Comparison of ENCODE assay signal across 8 cellular contexts in genomic region chr3:150409527-150410310, GRCh38. TPM values are rescaled to one million over a fixed set of nuclear protein-coding genes. Genes with fewer than 3 reads are reported as not detected.
DNase-seq lines count a peak whose midpoint lies in the region; ATAC-seq and TF ChIP-seq lines count a peak whose summit lies in the region.

No MANE protein-coding gene starts in this region.

- H3K4me3 Mint-ChIP-seq in stimulated activated naive B cell treated with anti-CD40 and anti-IgM and Interleukin-4, amounts not matched to agents 10 μg/mL and 1 μg/mL and 100 μg/mL, for 72 hours, result peak overlapping the region; percentile 92 to 94

- ATAC-seq in GM18861 (IDR thresholded peaks at IDR 0.05; ENCODE audit: unreplicated experiment) (peak; percentile 38), HG03159 (IDR thresholded peaks at IDR 0.05; ENCODE audit: unreplicated experiment) (peak; percentile 29)
- ATAC-seq in stimulated activated naive B cell treated with anti-CD40 and anti-IgM and Interleukin-4, amounts not matched to agents 10 μg/mL and 1 μg/mL and 100 μg/mL, for 72 hours (replicated peaks), result peak; percentile 28 to 29

- no peaks in the 10 kb centered on the region for H3K4me1 ChIP-seq in esophagus (ENCODE audit: control insufficient read depth in 2 of 2, insufficient read depth in 2 of 2, low read length in 1 of 2)
- H3K4me1 ChIP-seq in muscle layer of colon (ENCODE audit: insufficient read depth, low read length), result peaks cover 17% of the 10 kb centered on the region

- H3K4me1 Mint-ChIP-seq in stimulated activated naive B cell treated with anti-CD40 and anti-IgM and Interleukin-4, amounts not matched to agents 10 μg/mL and 1 μg/mL and 100 μg/mL, for 72 hours, result peaks cover 9 to 37% of the 10 kb centered on the region in 2 donors

- DNase-seq in AG10803 (ENCODE audit: low read depth) (peak; percentile 50), NOMO-1 (lab: John Stamatoyannopoulos, UW; ENCODE audit: unreplicated experiment in 2 of 2) (peak; percentile 85 to 89), activated T-cell treated with anti-CD3 and anti-CD28 coated beads for 48 hours (ENCODE audit: low read depth) (peak; percentile 69)
- peak; percentile 61 for DNase-seq in stimulated activated naive B cell treated with anti-CD40 and anti-IgM and Interleukin-4, amounts not matched to agents 10 μg/mL and 1 μg/mL and 100 μg/mL, for 72 hours

- H3K27me3 Mint-ChIP-seq in stimulated activated naive B cell treated with anti-CD40 and anti-IgM and Interleukin-4, amounts not matched to agents 10 μg/mL and 1 μg/mL and 100 μg/mL, for 72 hours, result no peaks in the 10 kb centered on the region

- peaks cover 0 to 6% of the 10 kb centered on the region in 2 donors for H3K36me3 ChIP-seq in esophagus (ENCODE audit: control insufficient read depth in 2 of 2, insufficient read depth in 2 of 2, low read length in 1 of 2)
- H3K36me3 ChIP-seq in muscle layer of colon (ENCODE audit: insufficient read depth, low read length), result no peaks in the 10 kb centered on the region

- peak overlapping the region; percentile 96 for H3K9ac ChIP-seq in muscle layer of colon (ENCODE audit: low read length)

- TF ChIP-seq CTCF in AG10803 (conservative IDR thresholded peaks at IDR 0.05; ENCODE audit: low read length), result no peak; the same call in 1 of the 2 replicates

- peaks cover 33 to 46% of the 10 kb centered on the region in 2 donors for H3K36me3 Mint-ChIP-seq in stimulated activated naive B cell treated with anti-CD40 and anti-IgM and Interleukin-4, amounts not matched to agents 10 μg/mL and 1 μg/mL and 100 μg/mL, for 72 hours

- no peaks in the 10 kb centered on the region for H3K27me3 ChIP-seq in esophagus (ENCODE audit: control insufficient read depth in 1 of 2, insufficient read depth in 2 of 2, low read length in 2 of 2)
- no peaks in the 10 kb centered on the region for H3K27me3 ChIP-seq in muscle layer of colon (ENCODE audit: control insufficient read depth in 1 of 2, insufficient read depth in 2 of 2, low read length in 2 of 2)

- H3K27ac ChIP-seq in esophagus (ENCODE audit: low read depth in 2 of 2, low read length in 1 of 2) (peak overlapping the region; percentile 99 to 100), muscle layer of colon (ENCODE audit: low read depth, low read length) (peak overlapping the region; percentile 97)

- no peaks in the 10 kb centered on the region for H3K9me3 Mint-ChIP-seq in stimulated activated naive B cell treated with anti-CD40 and anti-IgM and Interleukin-4, amounts not matched to agents 10 μg/mL and 1 μg/mL and 100 μg/mL, for 72 hours

- WGBS in esophagus, 2 donors, result 0% methylated on average over 65 to 71 of the region's 71 CpGs

- peak overlapping the region; percentile 96 for H3K4me3 ChIP-seq in AG10803 (ENCODE audit: low read length)
- peak overlapping the region; percentile 83 to 100 for H3K4me3 ChIP-seq in esophagus (ENCODE audit: low read depth in 1 of 2, low read length in 2 of 2)
- H3K4me3 ChIP-seq in muscle layer of colon (ENCODE audit: low read depth in 1 of 2, low read length in 2 of 2), result peak overlapping the region; percentile 89 to 94

- H3K9me3 ChIP-seq in esophagus (ENCODE audit: control insufficient read depth in 2 of 2, insufficient read depth in 1 of 2, low read depth in 1 of 2, low read length in 1 of 2), result peaks cover 0 to 3% of the 10 kb centered on the region in 2 donors
- no peaks in the 10 kb centered on the region for H3K9me3 ChIP-seq in muscle layer of colon (ENCODE audit: low read length)

- H3K27ac Mint-ChIP-seq in stimulated activated naive B cell treated with anti-CD40 and anti-IgM and Interleukin-4, amounts not matched to agents 10 μg/mL and 1 μg/mL and 100 μg/mL, for 72 hours, result peak overlapping the region; percentile 97

RNA-seq across cellular contexts. Expression of gene TSC22D2, which starts 1.6 kb away (rescaled TPM):
- polyA plus RNA-seq in esophagus, result 10 to 100 TPM; 10.3 to 27.5 TPM

Comparison
In these comparisons a context has a peak if more than half of its experiments do, and no peak if none do; other contexts are left out.
1. Peak in every context shown above with its lines: DNase-seq, ATAC-seq, H3K4me3 ChIP-seq and H3K27ac ChIP-seq.